ENCODE assay signal across 8 cellular contexts in genomic region chr9:94031380-94031779, GRCh38. TPM values are rescaled to one million over a fixed set of nuclear protein-coding genes. Genes with fewer than 3 reads are reported as not detected.
A peak's percentile ranks its signal among the peaks of the same experiment; 100 is the strongest.
DNase-seq lines count a peak whose midpoint lies in the region; ATAC-seq and TF ChIP-seq lines count a peak whose summit lies in the region.

No MANE protein-coding gene starts in this region.

- no peaks in the 10 kb centered on the region for H3K36me3 ChIP-seq in tibial artery

- peaks cover 24% of the 10 kb centered on the region for H3K4me1 Mint-ChIP-seq in activated T-cell treated with anti-CD3 and anti-CD28 coated beads, Interleukin-2, amount 50 U/mL, for 24 hours (ENCODE audit: low read depth)
- H3K4me1 Mint-ChIP-seq in activated naive CD8-positive, alpha-beta T cell treated with anti-CD3 and anti-CD28 coated beads, Interleukin-2, amount 50 U/mL, for 24 hours, result peaks cover 19% of the 10 kb centered on the region

- ATAC-seq in activated naive CD8-positive, alpha-beta T cell treated with anti-CD3 and anti-CD28 coated beads, Interleukin-2, amount 50 U/mL, for 24 hours, result no peak
- no peak for ATAC-seq in HG02763 (IDR thresholded peaks at IDR 0.05; ENCODE audit: unreplicated experiment)

- peak overlapping the region; percentile 82 to 87 for H3K4me3 ChIP-seq in tibial artery

- no peaks in the 10 kb centered on the region for H3K27me3 ChIP-seq in tibial artery

- H3K27me3 Mint-ChIP-seq in activated T-cell treated with anti-CD3 and anti-CD28 coated beads, Interleukin-2, amount 50 U/mL, for 24 hours, result peaks cover 12% of the 10 kb centered on the region
- peaks cover 4% of the 10 kb centered on the region for H3K27me3 Mint-ChIP-seq in activated naive CD8-positive, alpha-beta T cell treated with anti-CD3 and anti-CD28 coated beads, Interleukin-2, amount 50 U/mL, for 24 hours

- H3K36me3 Mint-ChIP-seq in activated T-cell treated with anti-CD3 and anti-CD28 coated beads, Interleukin-2, amount 50 U/mL, for 24 hours (ENCODE audit: low read depth), result peaks cover 13% of the 10 kb centered on the region
- H3K36me3 Mint-ChIP-seq in activated naive CD8-positive, alpha-beta T cell treated with anti-CD3 and anti-CD28 coated beads, Interleukin-2, amount 50 U/mL, for 24 hours (ENCODE audit: low read depth), result peaks cover 2% of the 10 kb centered on the region

- peak overlapping the region; percentile 96 for H3K4me3 Mint-ChIP-seq in activated T-cell treated with anti-CD3 and anti-CD28 coated beads, Interleukin-2, amount 50 U/mL, for 24 hours
- H3K4me3 Mint-ChIP-seq in activated naive CD8-positive, alpha-beta T cell treated with anti-CD3 and anti-CD28 coated beads, Interleukin-2, amount 50 U/mL, for 24 hours, result peak overlapping the region; percentile 96

- H3K4me1 ChIP-seq in tibial artery, result peaks cover 0 to 24% (median 9%) of the 10 kb centered on the region in 4 donors

- TF ChIP-seq CTCF in tibial artery (IDR thresholded peaks at IDR 0.05), result no peak

- no peaks in the 10 kb centered on the region for H3K9me3 Mint-ChIP-seq in activated T-cell treated with anti-CD3 and anti-CD28 coated beads, Interleukin-2, amount 50 U/mL, for 24 hours
- H3K9me3 Mint-ChIP-seq in activated naive CD8-positive, alpha-beta T cell treated with anti-CD3 and anti-CD28 coated beads, Interleukin-2, amount 50 U/mL, for 24 hours, result no peaks in the 10 kb centered on the region

- H3K9me3 ChIP-seq in tibial artery, result no peaks in the 10 kb centered on the region

- no peak for DNase-seq in activated T-cell treated with anti-CD3 and anti-CD28 coated beads, Interleukin-2, amount 50 U/mL, for 24 hours
- DNase-seq in activated T-cell treated with anti-CD3 and anti-CD28 coated beads, Interleukin-2, amount 50 U/mL, for 1 hour, result no peak
- DNase-seq in activated naive CD8-positive, alpha-beta T cell treated with anti-CD3 and anti-CD28 coated beads, Interleukin-2, amount 50 U/mL, for 24 hours, result no peak
- DNase-seq in kidney tubule cell (ENCODE audit: low spot score), result peak; percentile 13
- no peak for DNase-seq in tibial artery
- DNase-seq in mesenteric fat pad (ENCODE audit: low spot score), result no peak
- DNase-seq in SIG-M5 (lab: John Stamatoyannopoulos, UW), result no peak

- H3K27ac Mint-ChIP-seq in activated T-cell treated with anti-CD3 and anti-CD28 coated beads, Interleukin-2, amount 50 U/mL, for 24 hours, result peak overlapping the region; percentile 86
- H3K27ac Mint-ChIP-seq in activated naive CD8-positive, alpha-beta T cell treated with anti-CD3 and anti-CD28 coated beads, Interleukin-2, amount 50 U/mL, for 24 hours, result peak overlapping the region; percentile 76

- intact Hi-C loops in tibial artery (cut with DNase I; ENCODE audit: low total_unique reads), result no loop called here

- H3K27ac ChIP-seq in tibial artery, result peak overlapping the region; percentile 80 to 86

RNA-seq across cellular contexts. Expression of gene PTPDC1, which starts 52.9 kb away (rescaled TPM):
- 13.6 TPM for total RNA-seq in mesenteric fat pad
